ENCODE assay signal across 14 cellular contexts in the genomic region with DNA sequence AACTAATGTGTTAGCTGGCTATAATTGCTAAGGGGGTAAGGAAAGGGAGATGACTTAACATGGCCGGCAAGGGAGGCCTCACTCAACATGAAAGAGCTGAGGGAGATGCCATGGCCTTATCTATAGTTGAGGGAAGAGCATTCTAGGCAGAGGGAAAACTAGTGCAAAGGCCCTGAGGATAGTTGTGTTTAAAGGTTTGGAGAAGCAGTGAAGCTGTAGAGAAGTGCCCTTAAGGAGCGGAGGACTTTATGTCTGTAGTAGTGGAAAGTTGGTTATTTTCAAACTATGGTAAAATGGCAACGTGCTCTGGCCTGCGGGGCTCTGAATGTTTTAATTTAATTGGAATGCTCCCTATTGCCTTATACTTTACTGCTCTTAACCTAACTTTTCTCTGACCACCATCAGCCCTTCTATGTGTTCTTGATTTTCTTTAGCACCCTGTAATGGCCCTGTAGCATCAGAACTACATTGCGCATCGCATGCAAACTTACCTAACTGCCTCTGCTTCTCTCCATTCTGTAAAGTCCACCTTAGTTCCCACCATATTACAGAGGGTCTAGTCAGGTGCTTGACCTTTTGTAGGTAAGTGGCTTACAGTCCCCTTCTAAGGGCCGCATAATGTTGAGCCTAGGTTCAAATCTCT. TPM values are rescaled to one million over a fixed set of nuclear protein-coding genes. Genes with fewer than 3 reads are reported as not detected.
DNase-seq lines count a peak whose midpoint lies in the region; ATAC-seq, FAIRE-seq and TF ChIP-seq lines count a peak whose summit lies in the region.
"Had no signal": no experiment of that assay in that cellular context is flagged by ENCODE, and none has a peak within 500 bp of the region (broad histone marks: within the 10 kb centered on the region; RNA-seq: fewer than 3 reads in every experiment).

No MANE protein-coding gene starts in this region.

- H3K27me3 Mint-ChIP-seq in MCF 10A (ENCODE audit: insufficient read depth, unreplicated experiment) (no peaks in the 10 kb centered on the region), astrocyte (ENCODE audit: low read depth, unreplicated experiment) (no peaks in the 10 kb centered on the region)
- no peaks in the 10 kb centered on the region for H3K27me3 Mint-ChIP-seq in stimulated activated memory B cell treated with anti-CD40 and anti-IgM and Interleukin-4, amounts not matched to agents 10 μg/mL and 1 μg/mL and 100 μg/mL, for 72 hours

- H3K79me2 ChIP-seq in Karpas-422 (ENCODE audit: low read length) (peaks cover 18% of the 10 kb centered on the region), astrocyte (ENCODE audit: insufficient read depth, low read length) (peaks cover 28% of the 10 kb centered on the region)

- H3K27me3 ChIP-seq in breast epithelium (no peaks in the 10 kb centered on the region), Karpas-422 (ENCODE audit: low read length) (no peaks in the 10 kb centered on the region), astrocyte (ENCODE audit: insufficient read depth, low read length) (no peaks in the 10 kb centered on the region), esophagus squamous epithelium (no peaks in the 10 kb centered on the region)
- H3K27me3 ChIP-seq: MG63, SJSA1 had no signal

- H3K4me1 Mint-ChIP-seq in MCF 10A (ENCODE audit: insufficient read depth, unreplicated experiment) = peaks cover 20% of the 10 kb centered on the region
- H3K4me1 Mint-ChIP-seq in astrocyte (ENCODE audit: low read depth, unreplicated experiment) = peaks cover 25% of the 10 kb centered on the region
- peaks cover 45% of the 10 kb centered on the region for H3K4me1 Mint-ChIP-seq in stimulated activated memory B cell treated with anti-CD40 and anti-IgM and Interleukin-4, amounts not matched to agents 10 μg/mL and 1 μg/mL and 100 μg/mL, for 72 hours

- no peak for TF ChIP-seq CTCF in MCF 10A (IDR thresholded peaks at IDR 0.05; ENCODE audit: unreplicated experiment)
- no peak for TF ChIP-seq CTCF in breast epithelium (IDR thresholded peaks at IDR 0.05)
- no peak for TF ChIP-seq CTCF in astrocyte (IDR thresholded peaks at IDR 0.05; ENCODE audit: insufficient read depth, low read depth, low read length)
- no peak for TF ChIP-seq CTCF in esophagus squamous epithelium (IDR thresholded peaks at IDR 0.05)

- POLR2A ChIA-PET in MCF 10A (lab: Yijun Ruan, JAX) = interaction anchor here (0.5 kb wide), 1 partner anchor 217 kb away, joined by 3 read pairs; no protein-coding TSS in a partner anchor

- H3K4me3 ChIP-seq in breast epithelium (no peak overlapping the region), Karpas-422 (ENCODE audit: low read length) (no peak overlapping the region), astrocyte (ENCODE audit: insufficient read depth, low read depth, low read length) (no peak overlapping the region), esophagus squamous epithelium (no peak overlapping the region)
- H3K4me3 ChIP-seq: SJSA1 had no signal

- no peaks in the 10 kb centered on the region for H3K9me2 ChIP-seq in Karpas-422 (replicated peaks; ENCODE audit: insufficient read depth, low read length)

- no peak for FAIRE-seq in astrocyte (lab: Jason Lieb, UNC)

- H3K36me3 ChIP-seq in breast epithelium (no peaks in the 10 kb centered on the region), Karpas-422 (ENCODE audit: insufficient read depth, low read length) (peaks cover 35% of the 10 kb centered on the region), astrocyte (ENCODE audit: insufficient read depth, low read length) (peaks cover 31% of the 10 kb centered on the region), esophagus squamous epithelium (peaks cover 0 to 53% (median 8%) of the 10 kb centered on the region in 3 donors)

- BruUV-seq in MCF 10A (replicated peaks; lab: Mats Ljungman, UMichigan) = no TSS peak

- peak overlapping the region; percentile 85 for H3K4me2 ChIP-seq in Karpas-422 (ENCODE audit: low read depth, low read length, poor library complexity, severe bottlenecking)
- peak overlapping the region; percentile 94 for H3K4me2 ChIP-seq in astrocyte (ENCODE audit: low read length)

- H2AFZ ChIP-seq in Karpas-422 (ENCODE audit: low read length) (no peak overlapping the region), astrocyte (ENCODE audit: low read depth, low read length) (no peak overlapping the region)

- no peaks in the 10 kb centered on the region for H3K9me3 Mint-ChIP-seq in MCF 10A (ENCODE audit: unreplicated experiment)
- H3K9me3 Mint-ChIP-seq in astrocyte (ENCODE audit: unreplicated experiment) = no peaks in the 10 kb centered on the region
- peaks cover 6% of the 10 kb centered on the region for H3K9me3 Mint-ChIP-seq in stimulated activated memory B cell treated with anti-CD40 and anti-IgM and Interleukin-4, amounts not matched to agents 10 μg/mL and 1 μg/mL and 100 μg/mL, for 72 hours

- WGBS in esophagus squamous epithelium, 2 donors = 86 to 92% methylated on average over 7 of the region's 7 CpGs

- H3K9ac ChIP-seq in Karpas-422 (ENCODE audit: low read length) = no peak overlapping the region
- H3K9ac ChIP-seq in astrocyte (ENCODE audit: low read length) = no peak overlapping the region

- peaks cover 0 to 18% of the 10 kb centered on the region in 2 donors for H3K4me1 ChIP-seq in breast epithelium
- peaks cover 45% of the 10 kb centered on the region for H3K4me1 ChIP-seq in Karpas-422 (ENCODE audit: low read length)
- H3K4me1 ChIP-seq in astrocyte (ENCODE audit: insufficient read depth, low read length) = peaks cover 26% of the 10 kb centered on the region
- H3K4me1 ChIP-seq in esophagus squamous epithelium = peaks cover 5 to 45% (median 20%) of the 10 kb centered on the region in 3 donors

- H3K9me3 ChIP-seq in breast epithelium (no peaks in the 10 kb centered on the region), Karpas-422 (ENCODE audit: low read length) (no peaks in the 10 kb centered on the region), astrocyte (ENCODE audit: insufficient read depth, low read depth, low read length) (no peaks in the 10 kb centered on the region), esophagus squamous epithelium (no peaks in the 10 kb centered on the region)
- H3K9me3 ChIP-seq: MG63, SJSA1 had no signal

- H3K27ac Mint-ChIP-seq in MCF 10A (ENCODE audit: low read depth, unreplicated experiment) (peak overlapping the region; percentile 94), astrocyte (ENCODE audit: unreplicated experiment) (no peak overlapping the region)
- H3K27ac Mint-ChIP-seq in stimulated activated memory B cell treated with anti-CD40 and anti-IgM and Interleukin-4, amounts not matched to agents 10 μg/mL and 1 μg/mL and 100 μg/mL, for 72 hours = peak overlapping the region; percentile 90

- peaks cover 65% of the 10 kb centered on the region for H3K36me3 Mint-ChIP-seq in MCF 10A (ENCODE audit: insufficient read depth, unreplicated experiment)
- peaks cover 6% of the 10 kb centered on the region for H3K36me3 Mint-ChIP-seq in astrocyte (ENCODE audit: low read depth, unreplicated experiment)
- H3K36me3 Mint-ChIP-seq in stimulated activated memory B cell treated with anti-CD40 and anti-IgM and Interleukin-4, amounts not matched to agents 10 μg/mL and 1 μg/mL and 100 μg/mL, for 72 hours = peaks cover 50% of the 10 kb centered on the region

- H3K27ac ChIP-seq in breast epithelium (peak overlapping the region in 1 of 2 donors; percentile 8), Karpas-422 (ENCODE audit: low read length) (peak overlapping the region; percentile 86), astrocyte (ENCODE audit: low read depth, low read length) (no peak overlapping the region), esophagus squamous epithelium (no peak overlapping the region)
- H3K27ac ChIP-seq: SJSA1 had no signal

- DNase-seq in MCF 10A (ENCODE audit: unreplicated experiment) (no peak), breast epithelium (ENCODE audit: low spot score in 2 of 2) (no peak), Karpas-422 (peak; percentile 51), astrocyte (ENCODE audit: low read depth) (no peak), esophagus squamous epithelium (lab: John Stamatoyannopoulos, UW) (no peak), AG20443 (ENCODE audit: low spot score) (no peak)
- DNase-seq: amniotic stem cell; C1 segment of cervical spinal cord; effector CD4-positive, alpha-beta T cell; mesenchymal stem cell; MG63 had no signal

- peak overlapping the region; percentile 84 for H3K4me3 Mint-ChIP-seq in MCF 10A (ENCODE audit: unreplicated experiment)
- H3K4me3 Mint-ChIP-seq in astrocyte (ENCODE audit: unreplicated experiment) = peak overlapping the region; percentile 35
- peak overlapping the region; percentile 91 for H3K4me3 Mint-ChIP-seq in stimulated activated memory B cell treated with anti-CD40 and anti-IgM and Interleukin-4, amounts not matched to agents 10 μg/mL and 1 μg/mL and 100 μg/mL, for 72 hours

- ATAC-seq in stimulated activated memory B cell treated with anti-CD40 and anti-IgM and Interleukin-4, amounts not matched to agents 10 μg/mL and 1 μg/mL and 100 μg/mL, for 72 hours = no peak
- no peak for ATAC-seq in HG02798 (IDR thresholded peaks at IDR 0.05; ENCODE audit: poor library complexity, unreplicated experiment)

- H4K20me1 ChIP-seq in Karpas-422 (ENCODE audit: insufficient read depth, low read depth, low read length) (no peaks in the 10 kb centered on the region), astrocyte (ENCODE audit: insufficient read depth, low read length) (peaks cover 11% of the 10 kb centered on the region)

- CTCF ChIA-PET in MCF 10A (lab: Yijun Ruan, JAX) = no interaction called here

- no peak for TF ChIP-seq POLR2A in breast epithelium (IDR thresholded peaks at IDR 0.05)
- no peak for TF ChIP-seq POLR2A in esophagus squamous epithelium (IDR thresholded peaks at IDR 0.05)

- intact Hi-C loops in MCF 10A (cut with micrococcal nuclease) (no loop called here), breast epithelium (cut with DNase I; ENCODE audit: low total_unique reads) (loop anchor here (10.0 kb wide), 1 partner anchor 1949 kb away; no protein-coding TSS in a partner anchor), esophagus squamous epithelium (cut with DNase I) (no loop called here)

RNA-seq across cellular contexts. Expression of a gene that starts 35.8 kb away (rescaled TPM):
- total RNA-seq in MCF 10A (2022) = 6.2 and 6.7 TPM in 2 replicates
- 1 to 10 TPM in 2 of 3 donors, not detected in 1; 1.6 to 2.8 TPM for total RNA-seq in breast epithelium
- total RNA-seq in Karpas-422 (2014; rRNA removed; shearing (Covaris generic); ENCODE audit: low replicate concordance) = not detected in 2 replicates
- 0.29 and 0.32 TPM in 2 replicates for total RNA-seq in astrocyte
- 1 to 10 TPM in 3 of 4 donors, under 1 TPM in 1; 0.91 to 5.2 (median 2.1) TPM for total RNA-seq in esophagus squamous epithelium
- total RNA-seq: SJSA1 had no signal

RNA-seq across cellular contexts. Expression of a gene that starts 56.3 kb away (rescaled TPM):
- total RNA-seq in MCF 10A (2022) (16.8 and 23.0 TPM in 2 replicates), breast epithelium (10 to 100 TPM in 2 of 3 donors, 1 to 10 TPM in 1; 8.0 to 16.8 (median 14.1) TPM), astrocyte (51.2 and 59.0 TPM in 2 replicates), esophagus squamous epithelium (10 to 100 TPM; 12.0 to 22.1 (median 12.9) TPM)
- 8.8 and 14.5 TPM in 2 replicates for total RNA-seq in Karpas-422 (2014; rRNA removed; shearing (Covaris generic); ENCODE audit: low replicate concordance)

Comparison
In these comparisons a context has a peak if more than half of its experiments do, and no peak if none do; other contexts are left out.
1. H3K4me3 Mint-ChIP-seq: peak in every context shown above with its lines; median percentile 91 in stimulated activated memory B cell treated with anti-CD40 and anti-IgM and Interleukin-4, amounts not matched to agents 10 μg/mL and 1 μg/mL and 100 μg/mL, for 72 hours; 84 in MCF 10A; 35 in astrocyte.